19 cellular contexts compared by ENCODE assay signal in the genomic region with DNA sequence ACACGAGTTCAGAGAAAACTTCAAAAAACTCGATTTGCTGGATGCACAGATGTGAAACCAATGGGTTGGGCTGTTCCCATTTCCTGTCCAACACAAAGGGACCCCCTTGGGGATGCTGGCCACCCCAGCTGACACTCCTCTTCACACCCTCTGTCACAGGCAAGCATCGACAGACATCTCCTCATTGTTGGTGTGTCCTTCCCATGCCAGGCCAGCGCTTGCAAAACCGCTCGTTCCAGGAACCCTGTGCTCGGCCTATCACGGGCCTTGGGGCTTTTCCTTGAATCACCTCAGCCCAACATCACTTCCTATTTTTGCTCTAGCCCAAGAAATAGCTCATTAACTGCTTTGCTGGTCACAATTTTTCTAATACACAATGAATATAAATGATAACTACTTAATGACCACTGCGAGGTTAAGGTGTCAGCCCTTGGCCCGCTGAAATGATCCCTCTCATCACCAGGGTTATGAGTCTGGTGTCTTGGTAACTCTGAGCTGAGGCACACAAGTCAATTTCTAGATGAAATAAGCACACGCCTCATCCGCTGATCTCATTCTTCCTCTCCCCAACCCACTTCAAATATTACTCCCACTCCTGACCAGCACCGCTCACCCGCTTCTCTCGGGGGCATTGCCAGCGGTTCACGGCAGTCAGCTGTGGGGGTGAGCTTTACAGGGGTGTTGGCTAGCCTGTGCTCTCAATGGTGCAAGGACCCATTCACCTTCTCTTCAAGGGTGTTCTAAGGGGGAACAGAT. TPM values are rescaled to one million over a fixed set of nuclear protein-coding genes. Genes with fewer than 3 reads are reported as not detected.
A peak's percentile ranks its signal among the peaks of the same experiment; 100 is the strongest.
DNase-seq lines count a peak whose midpoint lies in the region; ATAC-seq and TF ChIP-seq lines count a peak whose summit lies in the region.
"Had no signal": no experiment of that assay in that cellular context is flagged by ENCODE, and none has a peak within 500 bp of the region (broad histone marks: within the 10 kb centered on the region; RNA-seq: fewer than 3 reads in every experiment).

No MANE protein-coding gene starts in this region.

- peak overlapping the region; percentile 44 to 91 (median 83) for H3K27ac Mint-ChIP-seq in naive thymus-derived CD4-positive, alpha-beta T cell
- H3K27ac Mint-ChIP-seq: neural progenitor cell had no signal

- H3K36me3 ChIP-seq in HEK293 (ENCODE audit: control insufficient read depth in 2 of 2, insufficient read depth in 1 of 2, low read length in 2 of 2), result peaks cover 9 to 100% of the 10 kb centered on the region in 2 experiments
- peaks cover 3 to 45% (median 20%) of the 10 kb centered on the region in 3 experiments for H3K36me3 ChIP-seq in naive thymus-derived CD4-positive, alpha-beta T cell (ENCODE audit: control insufficient read depth in 2 of 3, insufficient read depth in 3 of 3, low read length in 3 of 3)
- H3K36me3 ChIP-seq: brain microvascular endothelial cell, neural progenitor cell had no signal

- peak overlapping the region; percentile 3 for H3K4me3 Mint-ChIP-seq in activated T-cell treated with anti-CD3 and anti-CD28 coated beads, Interleukin-2, amount 50 U/mL, for 4 hours
- peak overlapping the region; percentile 48 to 81 (median 74) for H3K4me3 Mint-ChIP-seq in naive thymus-derived CD4-positive, alpha-beta T cell
- H3K4me3 Mint-ChIP-seq: neural progenitor cell had no signal

- TF ChIP-seq CTCF in HEK293 (tag by site-specific recombination; IDR thresholded peaks at IDR 0.05), result no peak

- H3K27ac ChIP-seq in HEK293 (ENCODE audit: extremely low read depth, low read depth, low read length), result no peak overlapping the region
- peak overlapping the region; percentile 3 for H3K27ac ChIP-seq in naive thymus-derived CD4-positive, alpha-beta T cell (ENCODE audit: low read depth, low read length)
- H3K27ac ChIP-seq: 22Rv1, brain microvascular endothelial cell, heart right ventricle, neural progenitor cell, PC-9, thoracic aorta had no signal

- no peaks in the 10 kb centered on the region for H3K4me1 ChIP-seq in HEK293 (ENCODE audit: control insufficient read depth, insufficient read depth, low read length)
- H3K4me1 ChIP-seq in naive thymus-derived CD4-positive, alpha-beta T cell (ENCODE audit: control insufficient read depth in 2 of 2, insufficient read depth in 2 of 2, low read length in 2 of 2), result peaks cover 0 to 47% of the 10 kb centered on the region in 2 donors

- no peaks in the 10 kb centered on the region for H3K9me3 ChIP-seq in HEK293 (ENCODE audit: control insufficient read depth, insufficient read depth, low read depth, low read length)
- no peaks in the 10 kb centered on the region for H3K9me3 ChIP-seq in naive thymus-derived CD4-positive, alpha-beta T cell (ENCODE audit: control insufficient read depth in 2 of 3, low read length in 3 of 3)
- H3K9me3 ChIP-seq: heart right ventricle, MG63, SK-N-SH, thoracic aorta had no signal

- no peaks in the 10 kb centered on the region for H3K27me3 Mint-ChIP-seq in activated T-cell treated with anti-CD3 and anti-CD28 coated beads, Interleukin-2, amount 50 U/mL, for 4 hours (ENCODE audit: low read depth)
- no peaks in the 10 kb centered on the region for H3K27me3 Mint-ChIP-seq in naive thymus-derived CD4-positive, alpha-beta T cell

- ATAC-seq in activated T-cell treated with anti-CD3 and anti-CD28 coated beads, Interleukin-2, amount 50 U/mL, for 4 hours, result peak; percentile 62 to 75
- ATAC-seq in naive thymus-derived CD4-positive, alpha-beta T cell, result peak; percentile 27
- ATAC-seq in HG03521 (IDR thresholded peaks at IDR 0.05; ENCODE audit: unreplicated experiment), result no peak
- ATAC-seq: heart right ventricle had no signal

- H3K9me3 Mint-ChIP-seq in activated T-cell treated with anti-CD3 and anti-CD28 coated beads, Interleukin-2, amount 50 U/mL, for 4 hours, result no peaks in the 10 kb centered on the region
- peaks cover 0 to 1% (median 0%) of the 10 kb centered on the region in 11 donors for H3K9me3 Mint-ChIP-seq in naive thymus-derived CD4-positive, alpha-beta T cell

- intact Hi-C loops in naive thymus-derived CD4-positive, alpha-beta T cell (cut with micrococcal nuclease), result loop anchor here (2.0 to 5.0 kb wide), 3 partner anchors 17 to 248 kb away; no protein-coding TSS in a partner anchor

- H3K4me3 ChIP-seq in HEK293 (ENCODE audit: low read depth, low read length), result no peak overlapping the region
- H3K4me3 ChIP-seq in naive thymus-derived CD4-positive, alpha-beta T cell (ENCODE audit: low read length), result no peak overlapping the region
- H3K4me3 ChIP-seq: heart right ventricle, MG63, neural progenitor cell, PC-9, thoracic aorta had no signal

- H3K4me1 Mint-ChIP-seq in activated T-cell treated with anti-CD3 and anti-CD28 coated beads, Interleukin-2, amount 50 U/mL, for 4 hours (ENCODE audit: low read depth), result peaks cover 49% of the 10 kb centered on the region
- peaks cover 22 to 75% (median 66%) of the 10 kb centered on the region in 7 donors for H3K4me1 Mint-ChIP-seq in naive thymus-derived CD4-positive, alpha-beta T cell

- POLR2A ChIA-PET in HEK293 (lab: Yijun Ruan, JAX), result no interaction called here
- POLR2A ChIA-PET in naive thymus-derived CD4-positive, alpha-beta T cell (lab: Charles Lee), result interaction anchor here (0.6 to 0.9 kb wide), 2 partner anchors 92 to 796 kb away, joined by 3 to 4 read pairs; no protein-coding TSS in a partner anchor

- H3K27me3 ChIP-seq in naive thymus-derived CD4-positive, alpha-beta T cell (ENCODE audit: control insufficient read depth in 2 of 2, insufficient read depth in 2 of 2, low read length in 2 of 2), result no peaks in the 10 kb centered on the region
- H3K27me3 ChIP-seq: brain microvascular endothelial cell, MG63, neural progenitor cell had no signal

- H3K36me3 Mint-ChIP-seq in activated T-cell treated with anti-CD3 and anti-CD28 coated beads, Interleukin-2, amount 50 U/mL, for 4 hours (ENCODE audit: insufficient read depth), result peaks cover 32% of the 10 kb centered on the region
- H3K36me3 Mint-ChIP-seq in naive thymus-derived CD4-positive, alpha-beta T cell, result peaks cover 0 to 43% (median 8%) of the 10 kb centered on the region in 5 donors

- CTCF ChIA-PET in HEK293 (lab: Yijun Ruan, JAX), result no interaction called here
- CTCF ChIA-PET in naive thymus-derived CD4-positive, alpha-beta T cell (lab: Charles Lee), result no interaction called here

- DNase-seq in DMS53 (lab: John Stamatoyannopoulos, UW) (peak; percentile 24), DMS53 treated with DMSO at 0.1 percent for 48 hours (lab: John Stamatoyannopoulos, UW; ENCODE audit: unreplicated experiment) (no peak), Kasumi-1 (lab: John Stamatoyannopoulos, UW) (no peak), NCI-H2171 (lab: John Stamatoyannopoulos, UW) (no peak)
- peak; percentile 28 for DNase-seq in activated T-cell treated with anti-CD3 and anti-CD28 coated beads, Interleukin-2, amount 50 U/mL, for 4 hours
- peak in 1 of 9 donors; percentile 32 for DNase-seq in naive thymus-derived CD4-positive, alpha-beta T cell
- DNase-seq: brain microvascular endothelial cell, C1 segment of cervical spinal cord, heart right ventricle, mesenchymal stem cell, MG63, NCI-H69, PC-9, SK-N-SH had no signal

TF ChIP-seq in HEK293, 187 proteins besides CTCF, POLR2A, EP300 and RAD21:
- TF ChIP-seq REPIN1 (tag by site-specific recombination; IDR thresholded peaks at IDR 0.05; ENCODE audit: low read depth), result no peak
- TF ChIP-seq ZNF214 (tag by site-specific recombination; IDR thresholded peaks at IDR 0.05; ENCODE audit: borderline replicate concordance), result no peak
- no peak for TF ChIP-seq ZNF24 (tag by site-specific recombination; IDR thresholded peaks at IDR 0.05)
- peak; percentile 68 for TF ChIP-seq EGR2 (tag by site-specific recombination; IDR thresholded peaks at IDR 0.05; ENCODE audit: low read depth)
- TF ChIP-seq ZFHX2 (tag by site-specific recombination; conservative IDR thresholded peaks at IDR 0.05), result peak; percentile 67
- TF ChIP-seq, protein P1, sequence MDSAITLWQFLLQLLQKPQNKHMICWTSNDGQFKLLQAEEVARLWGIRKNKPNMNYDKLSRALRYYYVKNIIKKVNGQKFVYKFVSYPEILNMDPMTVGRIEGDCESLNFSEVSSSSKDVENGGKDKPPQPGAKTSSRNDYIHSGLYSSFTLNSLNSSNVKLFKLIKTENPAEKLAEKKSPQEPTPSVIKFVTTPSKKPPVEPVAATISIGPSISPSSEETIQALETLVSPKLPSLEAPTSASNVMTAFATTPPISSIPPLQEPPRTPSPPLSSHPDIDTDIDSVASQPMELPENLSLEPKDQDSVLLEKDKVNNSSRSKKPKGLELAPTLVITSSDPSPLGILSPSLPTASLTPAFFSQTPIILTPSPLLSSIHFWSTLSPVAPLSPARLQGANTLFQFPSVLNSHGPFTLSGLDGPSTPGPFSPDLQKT (IDR thresholded peaks at IDR 0.05; ENCODE audit: borderline replicate concordance, low read depth, low read length), result no peak

RNA-seq across cellular contexts. Expression of a gene that starts 32.3 kb away (rescaled TPM):
- 10 to 100 TPM; 53.4 to 58.5 (median 54.5) TPM for total RNA-seq in activated T-cell treated with anti-CD3 and anti-CD28 coated beads, Interleukin-2, amount 50 U/mL, for 4 hours
- 10 to 100 TPM; 23.3 to 55.2 (median 43.3) TPM for total RNA-seq in naive thymus-derived CD4-positive, alpha-beta T cell
- polyA plus RNA-seq in naive thymus-derived CD4-positive, alpha-beta T cell, result 1 to 10 TPM; 3.8 to 9.1 TPM

Comparison
In these comparisons a context has a peak if more than half of its experiments do, and no peak if none do; other contexts are left out.
1. DNase-seq: peak in DMS53 (single experiment) and activated T-cell treated with anti-CD3 and anti-CD28 coated beads, Interleukin-2, amount 50 U/mL, for 4 hours (single experiment); none in DMS53 treated with DMSO at 0.1 percent for 48 hours (single experiment), Kasumi-1 (0 of 2) and NCI-H2171 (single experiment).